15 cellular contexts compared by ENCODE assay signal in the genomic region with DNA sequence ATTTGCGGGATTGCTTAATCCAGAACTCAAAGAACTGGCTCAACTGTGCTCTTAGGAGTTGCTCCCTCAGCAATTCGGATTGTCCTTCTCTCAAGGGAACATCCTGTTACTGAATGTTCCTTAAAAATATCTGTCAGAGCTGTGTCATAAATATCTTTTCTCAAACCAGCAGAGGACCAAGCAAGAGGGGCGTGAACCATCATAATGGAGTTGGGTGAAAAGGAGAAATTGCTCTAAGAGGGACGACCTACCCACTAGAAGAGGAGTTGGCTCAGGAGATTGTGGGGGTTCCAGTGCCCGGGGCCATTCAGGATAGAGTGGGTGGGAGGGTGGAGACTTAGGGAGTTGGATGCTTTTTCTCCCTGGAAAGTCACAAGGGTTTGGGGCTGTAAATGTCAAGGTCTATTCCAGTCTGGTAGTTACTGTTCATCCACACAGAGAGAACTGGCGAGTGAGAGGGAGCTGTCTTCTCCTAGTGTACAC. TPM values are rescaled to one million over a fixed set of nuclear protein-coding genes. Genes with fewer than 3 reads are reported as not detected.
DNase-seq lines count a peak whose midpoint lies in the region; ATAC-seq and TF ChIP-seq lines count a peak whose summit lies in the region.
"Had no signal": no experiment of that assay in that cellular context is flagged by ENCODE, and none has a peak within 500 bp of the region (broad histone marks: within the 10 kb centered on the region; RNA-seq: fewer than 3 reads in every experiment).

No MANE protein-coding gene starts in this region.

- WGBS in sigmoid colon, 2 donors: 88% methylated on average over 6 of the region's 6 CpGs

- TF ChIP-seq POLR2A in sigmoid colon (IDR thresholded peaks at IDR 0.05) (no peak), vagina (IDR thresholded peaks at IDR 0.05) (no peak)

- POLR2A ChIA-PET in activated CD4-positive, alpha-beta T cell treated with anti-CD3 and anti-CD28 coated beads for 36 hours (lab: Charles Lee): no interaction called here

- peaks cover 4% of the 10 kb centered on the region for H3K4me1 Mint-ChIP-seq in activated CD4-positive, alpha-beta T cell treated with anti-CD3 and anti-CD28 coated beads for 36 hours
- H3K4me1 Mint-ChIP-seq: activated CD4-positive, alpha-beta T cell treated with anti-CD3 and anti-CD28 coated beads, Interleukin-2, amount 10 ng/mL, durations not matched to agents 7 days and 5 days; naive thymus-derived CD4-positive, alpha-beta T cell had no signal

- H3K4me3 ChIP-seq in sigmoid colon: no peak overlapping the region
- no peak overlapping the region for H3K4me3 ChIP-seq in vagina
- H3K4me3 ChIP-seq: lung had no signal

- DNase-seq in left ventricle myocardium superior (no peak), sigmoid colon (no peak), vagina (ENCODE audit: extremely low spot score in 2 of 2) (no peak), NCI-H1092 treated with DMSO at 0.1 percent for 48 hours (lab: John Stamatoyannopoulos, UW) (no peak), NCI-H1436 (lab: John Stamatoyannopoulos, UW) (no peak)
- no peak for DNase-seq in activated CD4-positive, alpha-beta T cell treated with anti-CD3 and anti-CD28 coated beads for 36 hours
- DNase-seq: activated CD4-positive, alpha-beta T cell treated with anti-CD3 and anti-CD28 coated beads, Interleukin-2, amount 10 ng/mL, durations not matched to agents 7 days and 5 days; activated gamma-delta T cell treated with Interleukin-2 at 50 U/mL for 16 hours; amniotic stem cell; COR-L47; foreskin keratinocyte; naive thymus-derived CD4-positive, alpha-beta T cell; NCI-H1436 treated with DMSO at 0.1 percent for 48 hours had no signal

- peak in 2 of 4 donors; percentile 14 to 79 for TF ChIP-seq EP300 in sigmoid colon (IDR thresholded peaks at IDR 0.05)

- intact Hi-C loops in left ventricle myocardium superior (cut with micrococcal nuclease) (no loop called here), sigmoid colon (cut with DNase I) (no loop called here), vagina (cut with DNase I) (no loop called here)
- intact Hi-C loops in activated CD4-positive, alpha-beta T cell treated with anti-CD3 and anti-CD28 coated beads for 36 hours (cut with DNase I, micrococcal nuclease): no loop called here

- H3K4me3 Mint-ChIP-seq in activated CD4-positive, alpha-beta T cell treated with anti-CD3 and anti-CD28 coated beads for 36 hours: no peak overlapping the region
- H3K4me3 Mint-ChIP-seq: activated CD4-positive, alpha-beta T cell treated with anti-CD3 and anti-CD28 coated beads, Interleukin-2, amount 10 ng/mL, durations not matched to agents 7 days and 5 days; naive thymus-derived CD4-positive, alpha-beta T cell had no signal

- H3K27ac ChIP-seq in cingulate gyrus (ENCODE audit: low read depth, low read length) (peak overlapping the region; percentile 83), sigmoid colon (peak overlapping the region; percentile 29 to 70 (median 50)), vagina (peak overlapping the region; percentile 60)
- H3K27ac ChIP-seq: foreskin keratinocyte had no signal

- no peaks in the 10 kb centered on the region for H3K9me3 Mint-ChIP-seq in activated CD4-positive, alpha-beta T cell treated with anti-CD3 and anti-CD28 coated beads for 36 hours (ENCODE audit: low read depth)
- H3K9me3 Mint-ChIP-seq: activated CD4-positive, alpha-beta T cell treated with anti-CD3 and anti-CD28 coated beads, Interleukin-2, amount 10 ng/mL, durations not matched to agents 7 days and 5 days; naive thymus-derived CD4-positive, alpha-beta T cell had no signal

- no peak for TF ChIP-seq CTCF in sigmoid colon (IDR thresholded peaks at IDR 0.05)
- TF ChIP-seq CTCF in vagina (IDR thresholded peaks at IDR 0.05): no peak

- H3K36me3 ChIP-seq in sigmoid colon: no peaks in the 10 kb centered on the region
- no peaks in the 10 kb centered on the region for H3K36me3 ChIP-seq in vagina

- no peaks in the 10 kb centered on the region for H3K36me3 Mint-ChIP-seq in activated CD4-positive, alpha-beta T cell treated with anti-CD3 and anti-CD28 coated beads for 36 hours (ENCODE audit: low read depth)

- ATAC-seq in left ventricle myocardium superior: peak; percentile 78
- no peak for ATAC-seq in activated CD4-positive, alpha-beta T cell treated with anti-CD3 and anti-CD28 coated beads for 36 hours
- ATAC-seq: foreskin keratinocyte; naive thymus-derived CD4-positive, alpha-beta T cell had no signal

- no peaks in the 10 kb centered on the region for H3K9me3 ChIP-seq in sigmoid colon
- no peaks in the 10 kb centered on the region for H3K9me3 ChIP-seq in vagina

- H3K27me3 ChIP-seq in sigmoid colon (no peaks in the 10 kb centered on the region), vagina (no peaks in the 10 kb centered on the region)

- H3K27me3 Mint-ChIP-seq in activated CD4-positive, alpha-beta T cell treated with anti-CD3 and anti-CD28 coated beads for 36 hours: peaks cover 3% of the 10 kb centered on the region
- H3K27me3 Mint-ChIP-seq: activated CD4-positive, alpha-beta T cell treated with anti-CD3 and anti-CD28 coated beads, Interleukin-2, amount 10 ng/mL, durations not matched to agents 7 days and 5 days had no signal

- H3K4me1 ChIP-seq in sigmoid colon (peaks cover 0 to 13% (median 0%) of the 10 kb centered on the region in 4 donors), vagina (peaks cover 28% of the 10 kb centered on the region)
- H3K4me1 ChIP-seq: foreskin keratinocyte had no signal

- H3K27ac Mint-ChIP-seq in activated CD4-positive, alpha-beta T cell treated with anti-CD3 and anti-CD28 coated beads for 36 hours: no peak overlapping the region
- H3K27ac Mint-ChIP-seq: activated CD4-positive, alpha-beta T cell treated with anti-CD3 and anti-CD28 coated beads, Interleukin-2, amount 10 ng/mL, durations not matched to agents 7 days and 5 days; naive thymus-derived CD4-positive, alpha-beta T cell had no signal

- CTCF ChIA-PET in activated CD4-positive, alpha-beta T cell treated with anti-CD3 and anti-CD28 coated beads for 36 hours (lab: Charles Lee): interaction anchor here (0.5 to 1.4 kb wide), 4 partner anchors 12 to 889 kb away, joined by 3 to 7 read pairs (median 3); no protein-coding TSS in a partner anchor

RNA-seq across cellular contexts. Expression of gene MERTK, which starts 59.5 kb away (rescaled TPM):
- total RNA-seq in left ventricle myocardium superior (5.0 TPM), sigmoid colon (10 to 100 TPM; 14.4 to 31.6 (median 26.0) TPM), vagina (15.7 TPM)
- polyA plus RNA-seq in sigmoid colon: 1 to 10 TPM; 2.4 to 6.2 (median 5.1) TPM
- total RNA-seq in activated CD4-positive, alpha-beta T cell treated with anti-CD3 and anti-CD28 coated beads for 36 hours: 1 to 10 TPM in 1 of 2 experiments, under 1 TPM in 1; 0.94 to 1.4 TPM
- polyA plus RNA-seq: naive thymus-derived CD4-positive, alpha-beta T cell had no signal
